ENCODE assay signal across 8 cellular contexts in genomic region chr9:129823163-129823933, GRCh38. TPM values are rescaled to one million over a fixed set of nuclear protein-coding genes. Genes with fewer than 3 reads are reported as not detected.
DNase-seq lines count a peak whose midpoint lies in the region; ATAC-seq and TF ChIP-seq lines count a peak whose summit lies in the region.

No MANE protein-coding gene starts in this region.

- WGBS in H9 (ENCODE audit: extremely low coverage, insufficient read length, low lambda C conversion rate), result no CpG with 5 or more reads among the region's 32 CpGs
- 1 to 2% methylated on average over 26 to 32 of the region's 32 CpGs for WGBS in aorta, 2 donors

- peak overlapping the region; percentile 59 for H3K4me3 ChIP-seq in CD4-positive, CD25-positive, alpha-beta regulatory T cell (ENCODE audit: low read depth, low read length)
- H3K4me3 ChIP-seq in SJCRH30 (peak overlapping the region; percentile 96), aorta (ENCODE audit: low read length in 2 of 2) (peak overlapping the region; percentile 69 to 78)

- peak overlapping the region; percentile 66 for H3K4me2 ChIP-seq in H9 (ENCODE audit: insufficient read depth, insufficient read length, low read length)

- no peak overlapping the region for H2BK12ac ChIP-seq in H9 (ENCODE audit: insufficient read length, low read depth, low read length)

- peaks cover 5% of the 10 kb centered on the region for H3K23me2 ChIP-seq in H9 (ENCODE audit: insufficient read length, low read depth, low read length, poor library complexity, severe bottlenecking)

- peak overlapping the region; percentile 89 to 99 (median 92) for H3K4me3 Mint-ChIP-seq in CD4-positive, CD25-positive, alpha-beta regulatory T cell
- H3K4me3 Mint-ChIP-seq in H9, result peak overlapping the region; percentile 77 to 87
- H3K4me3 Mint-ChIP-seq in effector memory CD8-positive, alpha-beta T cell, result peak overlapping the region; percentile 85 to 86
- peak overlapping the region; percentile 76 for H3K4me3 Mint-ChIP-seq in mesothelial cell of epicardium

- peaks cover 3% of the 10 kb centered on the region for H3K79me1 ChIP-seq in H9 (ENCODE audit: insufficient read depth, low read depth, low read length, poor library complexity, severe bottlenecking)

- no peak overlapping the region for H2AK5ac ChIP-seq in H9 (ENCODE audit: insufficient read length, low read length)

- TF ChIP-seq CTCF in H9 (conservative IDR thresholded peaks at IDR 0.05), result no peak
- no peak for TF ChIP-seq CTCF in mesothelial cell of epicardium (IDR thresholded peaks at IDR 0.05; ENCODE audit: unreplicated experiment)

- no peaks in the 10 kb centered on the region for H3K27me3 ChIP-seq in CD4-positive, CD25-positive, alpha-beta regulatory T cell (ENCODE audit: control insufficient read depth, insufficient read depth, low read length)
- H3K27me3 ChIP-seq in H9 (ENCODE audit: insufficient read depth, low read length) (no peaks in the 10 kb centered on the region), SJCRH30 (no peaks in the 10 kb centered on the region), aorta (ENCODE audit: control insufficient read depth in 1 of 2, insufficient read depth in 2 of 2, low read length in 1 of 2) (no peaks in the 10 kb centered on the region)

- no peaks in the 10 kb centered on the region for H4K20me1 ChIP-seq in H9 (ENCODE audit: control insufficient read depth, insufficient read depth, insufficient read length)

- H2BK20ac ChIP-seq in H9 (ENCODE audit: low read depth, low read length, poor library complexity, severe bottlenecking), result no peak overlapping the region

- no peak overlapping the region for H2BK15ac ChIP-seq in H9 (ENCODE audit: low read depth, low read length)

- intact Hi-C loops in aorta (cut with DNase I), result no loop called here

- no peaks in the 10 kb centered on the region for H3K9me3 ChIP-seq in CD4-positive, CD25-positive, alpha-beta regulatory T cell (ENCODE audit: control insufficient read depth in 2 of 2, low read length in 2 of 2)
- no peaks in the 10 kb centered on the region for H3K9me3 ChIP-seq in H9 (ENCODE audit: control insufficient read depth, low read depth, low read length)
- H3K9me3 ChIP-seq in SJCRH30 (replicated peaks), result no peaks in the 10 kb centered on the region
- H3K9me3 ChIP-seq in aorta (ENCODE audit: control insufficient read depth, low read length), result no peaks in the 10 kb centered on the region

- H3K9ac ChIP-seq in H9 (ENCODE audit: extremely low read depth, insufficient read length, low read length), result peak overlapping the region; percentile 90

- H3K9me3 Mint-ChIP-seq in CD4-positive, CD25-positive, alpha-beta regulatory T cell, result no peaks in the 10 kb centered on the region
- H3K9me3 Mint-ChIP-seq in H9 (no peaks in the 10 kb centered on the region), mesothelial cell of epicardium (no peaks in the 10 kb centered on the region)
- H3K9me3 Mint-ChIP-seq in effector memory CD8-positive, alpha-beta T cell, result no peaks in the 10 kb centered on the region

- no peak overlapping the region for H2AFZ ChIP-seq in H9 (ENCODE audit: low read length)

- peak overlapping the region; percentile 98; the same call in 1 of the 2 replicates for H3K14ac ChIP-seq in H9 (ENCODE audit: insufficient read depth, low read length)

- peak in 1 of 3 donors; percentile 58 for DNase-seq in CD4-positive, CD25-positive, alpha-beta regulatory T cell
- DNase-seq in H9, result peak; percentile 55
- DNase-seq in SJCRH30, result no peak
- DNase-seq in effector memory CD8-positive, alpha-beta T cell, result peak; percentile 20 to 44 (median 39)
- DNase-seq in mesothelial cell of epicardium (ENCODE audit: low spot score in 2 of 2, unreplicated experiment in 2 of 2), result no peak
- no peak for DNase-seq in aorta
- DNase-seq in NCI-H2196 (lab: John Stamatoyannopoulos, UW; ENCODE audit: unreplicated experiment), result no peak

- H4K8ac ChIP-seq in H9 (replicated peaks; ENCODE audit: insufficient read length, low read depth, low read length), result no peak overlapping the region

- peaks cover 0 to 26% (median 13%) of the 10 kb centered on the region in 4 donors for H3K4me1 Mint-ChIP-seq in CD4-positive, CD25-positive, alpha-beta regulatory T cell
- H3K4me1 Mint-ChIP-seq in H9 (peaks cover 7 to 9% of the 10 kb centered on the region in 2 experiments), mesothelial cell of epicardium (peaks cover 8% of the 10 kb centered on the region)
- peaks cover 9 to 19% of the 10 kb centered on the region in 2 donors for H3K4me1 Mint-ChIP-seq in effector memory CD8-positive, alpha-beta T cell (ENCODE audit: low read depth in 2 of 2)

- peak overlapping the region in 2 of 3 donors; percentile 7 to 87 for H3K27ac Mint-ChIP-seq in CD4-positive, CD25-positive, alpha-beta regulatory T cell
- peak overlapping the region; percentile 49 to 88 (median 84); a peak in 5 of 7 replicates for H3K27ac Mint-ChIP-seq in H9
- peak overlapping the region; percentile 71 to 93 for H3K27ac Mint-ChIP-seq in effector memory CD8-positive, alpha-beta T cell
- peak overlapping the region; percentile 73 for H3K27ac Mint-ChIP-seq in mesothelial cell of epicardium

- peak overlapping the region; percentile 70 for H3K27ac ChIP-seq in CD4-positive, CD25-positive, alpha-beta regulatory T cell (ENCODE audit: insufficient read depth, low read length, poor library complexity, severe bottlenecking)
- H3K27ac ChIP-seq in H9 (ENCODE audit: insufficient read length, low read depth, low read length) (no peak overlapping the region), SJCRH30 (peak overlapping the region; percentile 71), aorta (ENCODE audit: low read depth in 1 of 2, low read length in 2 of 2) (no peak overlapping the region)

- H3K4me1 ChIP-seq in CD4-positive, CD25-positive, alpha-beta regulatory T cell (ENCODE audit: control insufficient read depth, insufficient read depth, low read length, poor library complexity, severe bottlenecking), result peaks cover 12% of the 10 kb centered on the region
- no peaks in the 10 kb centered on the region for H3K4me1 ChIP-seq in H9 (ENCODE audit: insufficient read depth, low read length)
- H3K4me1 ChIP-seq in SJCRH30, result no peaks in the 10 kb centered on the region
- H3K4me1 ChIP-seq in aorta (ENCODE audit: control insufficient read depth in 1 of 2, insufficient read depth in 2 of 2, low read length in 2 of 2), result no peaks in the 10 kb centered on the region

- H3T11ph ChIP-seq in H9 (ENCODE audit: low read length), result no peak overlapping the region

- ATAC-seq in CD4-positive, CD25-positive, alpha-beta regulatory T cell (ENCODE audit: low read depth in 2 of 2), result peak in 1 of 2 donors; percentile 23
- ATAC-seq in effector memory CD8-positive, alpha-beta T cell (replicated peaks), result peak; percentile 62
- ATAC-seq in aorta (ENCODE audit: low FRiP score), result peak; percentile 73
- ATAC-seq in GM18517 (IDR thresholded peaks at IDR 0.05; ENCODE audit: unreplicated experiment), result no peak

- H2BK120ac ChIP-seq in H9 (ENCODE audit: low read depth, low read length, poor library complexity, severe bottlenecking), result no peak overlapping the region

- H2BK5ac ChIP-seq in H9 (ENCODE audit: insufficient read length, low read length), result no peak overlapping the region

- no peak overlapping the region for H3K23ac ChIP-seq in H9 (ENCODE audit: insufficient read length, low read depth, low read length)

- no peak overlapping the region for H4K5ac ChIP-seq in H9 (ENCODE audit: insufficient read length, low read depth, low read length)

- H3K36me3 ChIP-seq in CD4-positive, CD25-positive, alpha-beta regulatory T cell (ENCODE audit: control insufficient read depth, insufficient read depth, low read length), result peaks cover 50% of the 10 kb centered on the region
- H3K36me3 ChIP-seq in SJCRH30, result peaks cover 38% of the 10 kb centered on the region
- H3K36me3 ChIP-seq in aorta (ENCODE audit: control insufficient read depth in 1 of 2, insufficient read depth in 2 of 2, low read length in 1 of 2), result peaks cover 0 to 4% of the 10 kb centered on the region in 2 donors

- H3K18ac ChIP-seq in H9 (ENCODE audit: insufficient read length, low read depth, low read length), result peak overlapping the region; percentile 94

- no peak overlapping the region for H4K91ac ChIP-seq in H9 (ENCODE audit: insufficient read length, low read depth, low read length)

- no peaks in the 10 kb centered on the region; the same call in 1 of the 2 replicates for H3K79me2 ChIP-seq in H9 (ENCODE audit: insufficient read depth, low read length)

- no peak overlapping the region for H3K4ac ChIP-seq in H9 (ENCODE audit: low read depth, low read length)

- no peak overlapping the region for H3K56ac ChIP-seq in H9 (ENCODE audit: insufficient read length, low read depth, low read length)

- no peaks in the 10 kb centered on the region for H3K27me3 Mint-ChIP-seq in CD4-positive, CD25-positive, alpha-beta regulatory T cell
- no peaks in the 10 kb centered on the region for H3K27me3 Mint-ChIP-seq in H9 (ENCODE audit: low read depth)
- no peaks in the 10 kb centered on the region for H3K27me3 Mint-ChIP-seq in effector memory CD8-positive, alpha-beta T cell
- no peaks in the 10 kb centered on the region for H3K27me3 Mint-ChIP-seq in mesothelial cell of epicardium (ENCODE audit: low read depth)

- H3K36me3 Mint-ChIP-seq in CD4-positive, CD25-positive, alpha-beta regulatory T cell, result peaks cover 11% of the 10 kb centered on the region
- H3K36me3 Mint-ChIP-seq in H9 (ENCODE audit: insufficient read depth in 1 of 3, low read depth in 3 of 3) (peaks cover 14 to 51% (median 42%) of the 10 kb centered on the region in 3 experiments; a peak in 6 of 7 replicates), mesothelial cell of epicardium (peaks cover 13% of the 10 kb centered on the region)
- H3K36me3 Mint-ChIP-seq in effector memory CD8-positive, alpha-beta T cell (ENCODE audit: insufficient read depth), result peaks cover 59% of the 10 kb centered on the region

RNA-seq across cellular contexts. Expression of gene TOR1A, which starts 0.6 kb away (rescaled TPM):
- total RNA-seq in CD4-positive, CD25-positive, alpha-beta regulatory T cell, result 19.3 TPM
- polyA plus RNA-seq in CD4-positive, CD25-positive, alpha-beta regulatory T cell, result 10 to 100 TPM; 63.6 to 72.7 (median 69.6) TPM
- total RNA-seq in H9 (2021), result 57.0 and 60.1 TPM in 2 replicates
- 44.7 and 45.6 TPM in 2 replicates for total RNA-seq in SJCRH30 (2014; rRNA removed; shearing (Covaris generic))
- total RNA-seq in mesothelial cell of epicardium, result 33.7 to 34.8 TPM (median 33.8 TPM) in 3 replicates
- 10 to 100 TPM; 27.1 to 29.0 TPM for total RNA-seq in aorta
- polyA plus RNA-seq in aorta, result 10 to 100 TPM; 25.2 to 25.7 TPM

RNA-seq across cellular contexts. Expression of gene C9orf78, which starts 11.7 kb away (rescaled TPM):
- 91.6 TPM for total RNA-seq in CD4-positive, CD25-positive, alpha-beta regulatory T cell
- 100 to 1,000 TPM; 155 to 196 (median 170) TPM for polyA plus RNA-seq in CD4-positive, CD25-positive, alpha-beta regulatory T cell
- total RNA-seq in H9 (2021) (37.5 and 43.6 TPM in 2 replicates), mesothelial cell of epicardium (28.2 to 31.0 TPM (median 29.9 TPM) in 3 replicates), aorta (10 to 100 TPM; 33.8 to 38.1 TPM)
- 74.1 and 76.0 TPM in 2 replicates for total RNA-seq in SJCRH30 (2014; rRNA removed; shearing (Covaris generic))
- polyA plus RNA-seq in aorta, result 10 to 100 TPM; 67.5 to 93.0 TPM

RNA-seq across cellular contexts. Expression of gene USP20, which starts 11.9 kb away (rescaled TPM):
- 116 TPM for total RNA-seq in CD4-positive, CD25-positive, alpha-beta regulatory T cell
- polyA plus RNA-seq in CD4-positive, CD25-positive, alpha-beta regulatory T cell, result 10 to 100 TPM; 37.1 to 54.7 (median 46.9) TPM
- total RNA-seq in H9 (2021) (17.3 and 20.9 TPM in 2 replicates), mesothelial cell of epicardium (47.1 to 49.0 TPM (median 47.7 TPM) in 3 replicates), aorta (10 to 100 TPM; 36.4 to 54.2 TPM)
- 15.1 and 17.0 TPM in 2 replicates for total RNA-seq in SJCRH30 (2014; rRNA removed; shearing (Covaris generic))
- polyA plus RNA-seq in aorta, result 100 to 1,000 TPM in 1 of 2 donors, 10 to 100 TPM in 1; 15.9 to 108 TPM

RNA-seq across cellular contexts. Expression of gene TOR1B, which starts 20.4 kb away (rescaled TPM):
- total RNA-seq in CD4-positive, CD25-positive, alpha-beta regulatory T cell, result 25.5 TPM
- 10 to 100 TPM; 11.6 to 27.2 (median 14.5) TPM for polyA plus RNA-seq in CD4-positive, CD25-positive, alpha-beta regulatory T cell
- total RNA-seq in H9 (2021) (18.1 and 18.7 TPM in 2 replicates), mesothelial cell of epicardium (15.3 to 18.0 TPM (median 16.1 TPM) in 3 replicates), aorta (10 to 100 TPM; 20.4 to 24.3 TPM)
- 21.8 and 22.0 TPM in 2 replicates for total RNA-seq in SJCRH30 (2014; rRNA removed; shearing (Covaris generic))
- polyA plus RNA-seq in aorta, result 10 to 100 TPM; 11.4 to 19.5 TPM

Comparison
In these comparisons a context has a peak if more than half of its experiments do, and no peak if none do; other contexts are left out.
1. DNase-seq: peak in H9 (single experiment) and effector memory CD8-positive, alpha-beta T cell (3 of 3); none in SJCRH30 (0 of 2), mesothelial cell of epicardium (0 of 2), aorta (0 of 2) and NCI-H2196 (single experiment).
2. H3K27ac ChIP-seq: peak in CD4-positive, CD25-positive, alpha-beta regulatory T cell (single experiment) and SJCRH30 (single experiment); none in H9 (single experiment) and aorta (0 of 2).
3. Peak in every context shown above with its lines, with median percentiles within 50 percentile points of each other: H3K4me3 ChIP-seq, H3K27ac Mint-ChIP-seq and H3K4me3 Mint-ChIP-seq.